Comparison of ENCODE assay signal across 8 cellular contexts in the genomic region with DNA sequence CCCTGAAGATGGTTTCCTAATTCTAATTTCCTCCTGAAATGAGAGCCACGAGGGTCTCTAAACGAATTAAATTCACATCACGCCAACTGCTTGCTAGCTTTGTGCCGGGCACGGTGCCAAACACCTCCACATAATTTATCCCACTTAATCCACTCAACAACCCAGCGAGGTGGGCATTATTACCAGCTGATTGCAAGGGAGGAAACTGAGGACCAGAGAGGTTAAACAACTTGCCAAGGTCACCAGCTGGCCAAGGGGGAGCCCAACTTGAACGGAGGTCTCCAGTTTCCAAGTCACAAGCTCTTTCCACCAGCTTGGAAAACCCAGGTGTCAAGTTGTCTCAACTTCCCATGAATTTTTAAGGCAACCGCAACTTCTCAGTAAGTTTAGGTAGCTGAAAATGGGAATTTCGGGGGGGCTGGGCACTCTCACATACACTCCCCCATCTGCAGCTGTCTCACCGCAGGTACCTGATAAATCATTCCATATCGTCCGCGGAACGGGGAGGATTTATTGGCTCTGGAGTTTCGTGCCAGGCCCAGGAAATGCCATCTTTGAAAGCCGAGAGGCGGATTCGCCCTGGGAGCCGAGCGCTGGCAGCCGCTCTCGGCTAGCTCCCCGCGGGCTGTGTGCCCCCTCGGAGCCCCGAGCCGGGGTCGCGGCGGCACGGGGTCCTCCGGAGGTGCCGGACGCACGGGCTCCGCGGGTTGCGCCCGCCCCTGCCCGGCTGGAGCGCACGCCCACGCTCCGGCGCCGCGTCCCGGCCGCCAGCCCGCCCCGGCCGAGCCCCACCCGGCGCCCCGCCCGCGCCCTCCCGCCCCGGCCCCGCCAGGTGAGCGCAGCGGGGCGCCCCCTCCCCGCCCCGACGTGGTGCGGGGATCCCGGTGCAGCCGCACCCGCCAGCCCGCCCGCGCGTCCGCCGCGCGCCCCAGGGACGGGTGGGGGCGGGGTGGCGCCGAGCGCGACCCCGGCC. TPM values are rescaled to one million over a fixed set of nuclear protein-coding genes. Genes with fewer than 3 reads are reported as not detected.
A peak's percentile ranks its signal among the peaks of the same experiment; 100 is the strongest.
DNase-seq lines count a peak whose midpoint lies in the region; ATAC-seq and TF ChIP-seq lines count a peak whose summit lies in the region.

No MANE protein-coding gene starts in this region.

- POLR2A ChIA-PET in HEK293T (lab: Yijun Ruan, JAX), result interaction anchor here (1.2 kb wide), 1 partner anchor 14 kb away, joined by 8 read pairs; no protein-coding TSS in a partner anchor

- no peak for ATAC-seq in HG03097 (IDR thresholded peaks at IDR 0.05; ENCODE audit: low FRiP score, unreplicated experiment)
- no peak for ATAC-seq in GM18519 (IDR thresholded peaks at IDR 0.05; ENCODE audit: low FRiP score, unreplicated experiment)

- intact Hi-C loops in sigmoid colon (cut with DNase I), result no loop called here

- H3K4me3 ChIP-seq in NT2/D1 (ENCODE audit: insufficient read length, low read depth) (peak overlapping the region; percentile 57), foreskin fibroblast (ENCODE audit: low read depth in 1 of 2, low read length in 2 of 2) (peak overlapping the region; percentile 28 to 50), sigmoid colon (peak overlapping the region in 3 of 4 donors; percentile 37 to 43 (median 43))

- H3K4me1 ChIP-seq in NT2/D1 (ENCODE audit: insufficient read depth, insufficient read length) (peaks cover 8% of the 10 kb centered on the region), sigmoid colon (peaks cover 0 to 18% (median 14%) of the 10 kb centered on the region in 4 donors)

- TF ChIP-seq CTCF in foreskin fibroblast (IDR thresholded peaks at IDR 0.05; ENCODE audit: low read depth, low read length) (no peak), sigmoid colon (IDR thresholded peaks at IDR 0.05) (no peak)

- no peaks in the 10 kb centered on the region for H3K9me3 ChIP-seq in NT2/D1 (ENCODE audit: insufficient read depth, low read length)
- no peaks in the 10 kb centered on the region for H3K9me3 ChIP-seq in sigmoid colon

- peak; percentile 51 for DNase-seq in HEK293T (ENCODE audit: extremely low spot score)
- no peak for DNase-seq in NT2/D1 (ENCODE audit: low read depth, low spot score)
- peak in 1 of 2 donors; percentile 42 for DNase-seq in foreskin fibroblast
- DNase-seq in sigmoid colon, result no peak
- DNase-seq in HCEC 1CT, result no peak
- no peak for DNase-seq in effector CD8-positive, alpha-beta T cell (lab: John Stamatoyannopoulos, UW)

- H3K9ac ChIP-seq in NT2/D1 (ENCODE audit: insufficient read length, low read depth), result peak overlapping the region; percentile 66

- H3K36me3 ChIP-seq in NT2/D1 (ENCODE audit: insufficient read depth, insufficient read length, low read length) (no peaks in the 10 kb centered on the region), sigmoid colon (no peaks in the 10 kb centered on the region)

- CTCF ChIA-PET in HEK293T (lab: Yijun Ruan, JAX), result no interaction called here

- no peak for TF ChIP-seq POLR2A in sigmoid colon (IDR thresholded peaks at IDR 0.05)

- no peak overlapping the region for H3K27ac ChIP-seq in sigmoid colon

- no peak for TF ChIP-seq EP300 in sigmoid colon (IDR thresholded peaks at IDR 0.05)

- peaks cover 67% of the 10 kb centered on the region for H3K27me3 ChIP-seq in NT2/D1 (ENCODE audit: insufficient read depth, insufficient read length)
- H3K27me3 ChIP-seq in sigmoid colon, result peaks cover 15 to 70% (median 51%) of the 10 kb centered on the region in 3 donors

- 3 to 5% methylated on average over 85 of the region's 85 CpGs for WGBS in sigmoid colon, 2 donors

TF ChIP-seq in HEK293T, 16 proteins besides CTCF, POLR2A, EP300 and RAD21:
- TF ChIP-seq PKNOX1 (IDR thresholded peaks at IDR 0.05) (peak; percentile 56), FOXA1 (IDR thresholded peaks at IDR 0.05) (no peak)

RNA-seq across cellular contexts. Expression of gene PTPN3, which starts 0.6 kb away (rescaled TPM):
- total RNA-seq in sigmoid colon, result 1 to 10 TPM; 1.3 to 2.5 (median 1.5) TPM
- polyA plus RNA-seq in sigmoid colon, result 10 to 100 TPM; 12.6 to 25.0 (median 14.4) TPM
